In genomic region chr22:28899199-28899853, GRCh38 we compare ENCODE assay signal across 12 cellular contexts. TPM values are rescaled to one million over a fixed set of nuclear protein-coding genes. Genes with fewer than 3 reads are reported as not detected.
DNase-seq lines count a peak whose midpoint lies in the region; ATAC-seq, FAIRE-seq and TF ChIP-seq lines count a peak whose summit lies in the region.
"Had no signal": no experiment of that assay in that cellular context is flagged by ENCODE, and none has a peak within 500 bp of the region (broad histone marks: within the 10 kb centered on the region; RNA-seq: fewer than 3 reads in every experiment).

No MANE protein-coding gene starts in this region.

- no peak overlapping the region for H3K27ac ChIP-seq in fibroblast of lung (ENCODE audit: insufficient read depth, low read length)
- no peak overlapping the region for H3K27ac ChIP-seq in pancreas
- H3K27ac ChIP-seq: SJSA1 had no signal

- peaks cover 3% of the 10 kb centered on the region for H3K79me2 ChIP-seq in fibroblast of lung (ENCODE audit: control insufficient read depth, insufficient read depth, low read length)

- H3K4me3 ChIP-seq in fibroblast of lung (replicated peaks in 1 of 4; ENCODE audit: control extremely low read depth in 1 of 4, insufficient read depth in 1 of 4, low read depth in 3 of 4, low read length in 4 of 4) = no peak overlapping the region
- no peak overlapping the region for H3K4me3 ChIP-seq in pancreas
- H3K4me3 ChIP-seq: SJSA1 had no signal

- H3K36me3 ChIP-seq in fibroblast of lung (ENCODE audit: control insufficient read depth, insufficient read depth, low read length) = no peaks in the 10 kb centered on the region
- H3K36me3 ChIP-seq in pancreas = no peaks in the 10 kb centered on the region
- H3K36me3 ChIP-seq: SJSA1 had no signal

- no peaks in the 10 kb centered on the region for H3K9me3 ChIP-seq in fibroblast of lung (ENCODE audit: control insufficient read depth, insufficient read depth, low read depth, low read length)
- H3K9me3 ChIP-seq in pancreas = no peaks in the 10 kb centered on the region
- H3K9me3 ChIP-seq: SJSA1 had no signal

- H3K27me3 ChIP-seq in fibroblast of lung (ENCODE audit: control insufficient read depth, insufficient read depth, low read length) (no peaks in the 10 kb centered on the region), pancreas (no peaks in the 10 kb centered on the region)
- H3K27me3 ChIP-seq: SJSA1 had no signal

- intact Hi-C loops in Right ventricle myocardium superior (cut with DNase I) (no loop called here), pancreas (cut with DNase I) (no loop called here)

- TF ChIP-seq POLR2A in GM18505 (IDR thresholded peaks at IDR 0.05; ENCODE audit: borderline replicate concordance, extremely low read depth, insufficient read depth, insufficient read length) = no peak

- H3K4me2 ChIP-seq in fibroblast of lung (ENCODE audit: extremely low read depth, insufficient read depth, low read length) = peak overlapping the region; percentile 44

- no peak overlapping the region for H2AFZ ChIP-seq in fibroblast of lung (ENCODE audit: low read length)

- no peak for TF ChIP-seq CTCF in fibroblast of lung (conservative IDR thresholded peaks at IDR 0.05 in 1 of 2, IDR thresholded peaks at IDR 0.05 in 1 of 2; ENCODE audit: low read depth in 1 of 2, low read length in 2 of 2)
- TF ChIP-seq CTCF in pancreas (IDR thresholded peaks at IDR 0.05) = no peak

- peaks cover 21% of the 10 kb centered on the region for H3K4me1 ChIP-seq in fibroblast of lung (ENCODE audit: control insufficient read depth, extremely low read depth, insufficient read depth, low read length)
- H3K4me1 ChIP-seq in pancreas = peaks cover 11 to 16% (median 14%) of the 10 kb centered on the region in 3 donors

- WGBS in pancreas, 2 donors = 83 to 89% methylated on average over 9 of the region's 9 CpGs

- no peak for ATAC-seq in GM18505 (IDR thresholded peaks at IDR 0.05; ENCODE audit: unreplicated experiment)
- no peak for ATAC-seq in Right ventricle myocardium superior (ENCODE audit: poor library complexity)
- no peak for ATAC-seq in pancreas

- no peaks in the 10 kb centered on the region for H4K20me1 ChIP-seq in fibroblast of lung (ENCODE audit: control insufficient read depth, extremely low read depth, insufficient read depth, low read length)

- no peak overlapping the region for H3K9ac ChIP-seq in fibroblast of lung (ENCODE audit: insufficient read depth, low read length)

- no peak for FAIRE-seq in pancreas (lab: Jason Lieb, UNC)
- FAIRE-seq: GM19239 had no signal

- DNase-seq in stimulated activated naive CD4-positive, alpha-beta T cell (lab: John Stamatoyannopoulos, UW) = peak in 5 of 6 experiments; percentile 3 to 58 (median 45)
- DNase-seq in stimulated activated naive CD4-positive, alpha-beta T cell treated with Interleukin-2 at 50 U/mL for 16 hours (lab: John Stamatoyannopoulos, UW) = no peak
- DNase-seq in UCSD-AML1 (lab: John Stamatoyannopoulos, UW; ENCODE audit: unreplicated experiment) (peak; percentile 54), fibroblast of lung (ENCODE audit: low read depth in 2 of 2) (peak; percentile 32 to 67), putamen (ENCODE audit: low spot score) (no peak), Right ventricle myocardium superior (no peak), pancreas (no peak)
- DNase-seq: DMS53, foreskin fibroblast had no signal

RNA-seq across cellular contexts. Expression of gene ZNRF3, which starts 16.0 kb away (rescaled TPM):
- total RNA-seq in fibroblast of lung = 2.3 and 2.6 TPM in 2 replicates
- 1.1 and 2.5 TPM in 2 replicates for polyA plus RNA-seq in fibroblast of lung
- polyA plus RNA-seq in fibroblast of lung (2012) = 1.2 and 3.1 TPM in 2 replicates
- 2.6 and 3.8 TPM in 2 replicates for polyA minus RNA-seq in fibroblast of lung (ENCODE audit: low replicate concordance)
- total RNA-seq in Right ventricle myocardium superior = 5.0 TPM
- total RNA-seq in pancreas = 1 to 10 TPM; 3.0 to 6.8 (median 4.9) TPM
- polyA plus RNA-seq in pancreas = 1 to 10 TPM; 2.4 to 3.1 TPM

Comparison
In these comparisons a context has a peak if more than half of its experiments do, and no peak if none do; other contexts are left out.
1. DNase-seq: peak in stimulated activated naive CD4-positive, alpha-beta T cell (5 of 6), UCSD-AML1 (single experiment) and fibroblast of lung (2 of 2); none in stimulated activated naive CD4-positive, alpha-beta T cell treated with Interleukin-2 at 50 U/mL for 16 hours (single experiment), putamen (single experiment), Right ventricle myocardium superior (single experiment) and pancreas (0 of 6).